Comparison of ENCODE assay signal across 8 cellular contexts in genomic region chr2:160269365-160269764, GRCh38.
DNase-seq lines count a peak whose midpoint lies in the region; ATAC-seq and TF ChIP-seq lines count a peak whose summit lies in the region.

No MANE protein-coding gene starts in this region.

- ATAC-seq in GM21360 (IDR thresholded peaks at IDR 0.05; ENCODE audit: unreplicated experiment): peak; percentile 9

- TF ChIP-seq CTCF in neural progenitor cell (IDR thresholded peaks at IDR 0.05): no peak

- H3K4me1 ChIP-seq in neural progenitor cell: peaks cover 16% of the 10 kb centered on the region

- DNase-seq in NCI-H510A treated with DMSO at 0.1 percent for 48 hours (lab: John Stamatoyannopoulos, UW) (peak; percentile 54), epithelial cell of prostate (ENCODE audit: low read depth, low spot score) (no peak), neural progenitor cell (ENCODE audit: low spot score) (no peak), T1000 (lab: John Stamatoyannopoulos, UW) (no peak), erythroblast (lab: John Stamatoyannopoulos, UW) (no peak), dermis blood vessel endothelial cell (no peak), NCI-H146 treated with DMSO at 0.1 percent for 48 hours (lab: John Stamatoyannopoulos, UW; ENCODE audit: unreplicated experiment) (no peak)

- H3K36me3 Mint-ChIP-seq in neural progenitor cell: peaks cover 10% of the 10 kb centered on the region

- H3K27ac Mint-ChIP-seq in neural progenitor cell: peak overlapping the region; percentile 78

- peak overlapping the region; percentile 70 for H3K4me2 ChIP-seq in neural progenitor cell

- H3K9me3 Mint-ChIP-seq in neural progenitor cell: no peaks in the 10 kb centered on the region

- no peaks in the 10 kb centered on the region for H3K79me2 ChIP-seq in neural progenitor cell (ENCODE audit: low read depth)

- no peak for TF ChIP-seq POLR2A in erythroblast (IDR thresholded peaks at IDR 0.05; ENCODE audit: low read length)

- H3K4me1 Mint-ChIP-seq in neural progenitor cell: peaks cover 29% of the 10 kb centered on the region

- peaks cover 11% of the 10 kb centered on the region for H3K27me3 Mint-ChIP-seq in neural progenitor cell (ENCODE audit: insufficient read depth, low read depth)

- H3K27ac ChIP-seq in epithelial cell of prostate (peak overlapping the region; percentile 71), neural progenitor cell (no peak overlapping the region)

- peak overlapping the region; percentile 79 for H3K4me3 Mint-ChIP-seq in neural progenitor cell

- H3K4me3 ChIP-seq in neural progenitor cell: peak overlapping the region; percentile 40

- no peaks in the 10 kb centered on the region for H3K36me3 ChIP-seq in neural progenitor cell

- H3K27me3 ChIP-seq in neural progenitor cell: no peaks in the 10 kb centered on the region

- H4K20me1 ChIP-seq in neural progenitor cell (ENCODE audit: low read depth): no peaks in the 10 kb centered on the region

- H3K9me3 ChIP-seq in neural progenitor cell (ENCODE audit: low read depth): no peaks in the 10 kb centered on the region

- peak overlapping the region; percentile 78 for H2AFZ ChIP-seq in neural progenitor cell (replicated peaks)

- H3K9ac ChIP-seq in neural progenitor cell: no peak overlapping the region

- H3F3A ChIP-seq in neural progenitor cell (ENCODE audit: low read depth): peaks cover 37% of the 10 kb centered on the region
